ENCODE assay signal across 1 cellular context in the genomic region with DNA sequence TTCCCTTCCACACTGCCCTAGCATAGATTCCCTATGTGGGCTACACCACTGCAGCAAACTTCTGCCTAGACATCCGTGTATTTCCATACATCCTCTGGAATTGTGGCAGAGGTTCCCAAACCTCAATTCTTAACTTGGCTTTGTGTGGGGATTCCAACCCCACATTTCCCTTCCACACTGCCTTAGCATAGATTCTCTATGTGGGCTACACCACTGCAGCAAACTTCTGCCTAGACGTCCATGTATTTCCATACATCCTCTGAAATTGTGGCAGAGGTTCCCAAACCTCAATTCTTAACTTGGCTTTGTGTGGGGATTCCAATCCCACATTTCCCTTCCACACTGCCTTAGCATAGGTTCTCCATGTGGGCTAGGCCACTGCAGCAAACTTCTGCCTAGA.
TF ChIP-seq lines count a peak whose summit lies in the region.

No MANE protein-coding gene starts in this region.

TF ChIP-seq in GM23338, 12 proteins besides CTCF, POLR2A, EP300 and RAD21 (continued from another document):
- TF ChIP-seq, protein P1, sequence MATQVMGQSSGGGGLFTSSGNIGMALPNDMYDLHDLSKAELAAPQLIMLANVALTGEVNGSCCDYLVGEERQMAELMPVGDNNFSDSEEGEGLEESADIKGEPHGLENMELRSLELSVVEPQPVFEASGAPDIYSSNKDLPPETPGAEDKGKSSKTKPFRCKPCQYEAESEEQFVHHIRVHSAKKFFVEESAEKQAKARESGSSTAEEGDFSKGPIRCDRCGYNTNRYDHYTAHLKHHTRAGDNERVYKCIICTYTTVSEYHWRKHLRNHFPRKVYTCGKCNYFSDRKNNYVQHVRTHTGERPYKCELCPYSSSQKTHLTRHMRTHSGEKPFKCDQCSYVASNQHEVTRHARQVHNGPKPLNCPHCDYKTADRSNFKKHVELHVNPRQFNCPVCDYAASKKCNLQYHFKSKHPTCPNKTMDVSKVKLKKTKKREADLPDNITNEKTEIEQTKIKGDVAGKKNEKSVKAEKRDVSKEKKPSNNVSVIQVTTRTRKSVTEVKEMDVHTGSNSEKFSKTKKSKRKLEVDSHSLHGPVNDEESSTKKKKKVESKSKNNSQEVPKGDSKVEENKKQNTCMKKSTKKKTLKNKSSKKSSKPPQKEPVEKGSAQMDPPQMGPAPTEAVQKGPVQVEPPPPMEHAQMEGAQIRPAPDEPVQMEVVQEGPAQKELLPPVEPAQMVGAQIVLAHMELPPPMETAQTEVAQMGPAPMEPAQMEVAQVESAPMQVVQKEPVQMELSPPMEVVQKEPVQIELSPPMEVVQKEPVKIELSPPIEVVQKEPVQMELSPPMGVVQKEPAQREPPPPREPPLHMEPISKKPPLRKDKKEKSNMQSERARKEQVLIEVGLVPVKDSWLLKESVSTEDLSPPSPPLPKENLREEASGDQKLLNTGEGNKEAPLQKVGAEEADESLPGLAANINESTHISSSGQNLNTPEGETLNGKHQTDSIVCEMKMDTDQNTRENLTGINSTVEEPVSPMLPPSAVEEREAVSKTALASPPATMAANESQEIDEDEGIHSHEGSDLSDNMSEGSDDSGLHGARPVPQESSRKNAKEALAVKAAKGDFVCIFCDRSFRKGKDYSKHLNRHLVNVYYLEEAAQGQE (IDR thresholded peaks at IDR 0.05; ENCODE audit: unreplicated experiment), result no peak
- TF ChIP-seq ZNF331 (CRISPR knock-in tag; IDR thresholded peaks at IDR 0.05; ENCODE audit: low read depth), result no peak
